In genomic region chr14:50001146-50001998, GRCh38 we compare ENCODE assay signal across 8 cellular contexts.
DNase-seq lines count a peak whose midpoint lies in the region; ATAC-seq and TF ChIP-seq lines count a peak whose summit lies in the region.

No MANE protein-coding gene starts in this region.

- H3K4me3 ChIP-seq in AG04449 (ENCODE audit: low read depth, low read length) (peak overlapping the region; percentile 18), mesodermal cell (ENCODE audit: extremely low read depth, insufficient read depth, low read length, poor library complexity, severe bottlenecking) (no peak overlapping the region)
- peak overlapping the region; percentile 31 for H3K4me3 ChIP-seq in Jurkat, Clone E6-1 (ENCODE audit: low read length)

- H3K9me3 ChIP-seq in mesodermal cell (ENCODE audit: control insufficient read depth, low read length), result no peaks in the 10 kb centered on the region

- peaks cover 34% of the 10 kb centered on the region for H3K27me3 Mint-ChIP-seq in WTC11 (ENCODE audit: low read depth)
- no peaks in the 10 kb centered on the region for H3K27me3 Mint-ChIP-seq in central memory CD8-positive, alpha-beta T cell

- in situ Hi-C loops in GM18951 (cut with MboI; ENCODE audit: low sequenced_read_pairs, unreplicated experiment), result no loop called here

- peaks cover 46% of the 10 kb centered on the region for H3K4me1 Mint-ChIP-seq in WTC11
- peaks cover 63% of the 10 kb centered on the region for H3K4me1 Mint-ChIP-seq in central memory CD8-positive, alpha-beta T cell

- H3K36me3 ChIP-seq in mesodermal cell (ENCODE audit: control insufficient read depth, insufficient read depth, low read length), result no peaks in the 10 kb centered on the region

- H3K27ac ChIP-seq in mesodermal cell (ENCODE audit: low read depth, low read length, severe bottlenecking), result peak overlapping the region; percentile 99

- H3K4me1 ChIP-seq in mesodermal cell (ENCODE audit: control insufficient read depth, insufficient read depth, low read length, poor library complexity, severe bottlenecking), result peaks cover 57% of the 10 kb centered on the region

- 35 to 55% methylated on average over 11 of the region's 23 CpGs for WGBS in mesodermal cell (ENCODE audit: insufficient coverage in 2 of 2), 2 experiments

- H3K4me3 Mint-ChIP-seq in WTC11, result no peak overlapping the region; the same call in 1 of the 2 replicates
- peak overlapping the region; percentile 80 for H3K4me3 Mint-ChIP-seq in central memory CD8-positive, alpha-beta T cell

- no peaks in the 10 kb centered on the region for H3K36me3 Mint-ChIP-seq in WTC11
- H3K36me3 Mint-ChIP-seq in central memory CD8-positive, alpha-beta T cell (ENCODE audit: insufficient read depth), result peaks cover 25% of the 10 kb centered on the region

- peak; percentile 36 for ATAC-seq in WTC11
- ATAC-seq in central memory CD8-positive, alpha-beta T cell (replicated peaks; ENCODE audit: extremely low read depth, poor library complexity, severe bottlenecking), result peak; percentile 38

- DNase-seq in AG04449 (ENCODE audit: low read depth, low spot score) (no peak), WTC11 (ENCODE audit: low spot score) (peak; percentile 20), NCI-H226 (no peak)
- DNase-seq in Jurkat, Clone E6-1 (ENCODE audit: low read depth, low spot score), result peak; percentile 30
- peak; percentile 58 to 66 for DNase-seq in central memory CD8-positive, alpha-beta T cell (ENCODE audit: low spot score in 2 of 2)
- DNase-seq in stimulated activated CD8-positive, alpha-beta memory T cell treated with anti-CD3 and anti-CD28 coated beads, Interleukin-7, amount 100 ng/mL, for 48 hours (ENCODE audit: extremely low read depth in 1 of 2, low read depth in 1 of 2), result peak; percentile 50 to 66

- TF ChIP-seq CTCF in AG04449 (IDR thresholded peaks at IDR 0.05; ENCODE audit: insufficient read depth, low read length, missing control alignments) (no peak), WTC11 (IDR thresholded peaks at IDR 0.05) (no peak)

- no peaks in the 10 kb centered on the region for H3K9me3 Mint-ChIP-seq in WTC11
- H3K9me3 Mint-ChIP-seq in central memory CD8-positive, alpha-beta T cell, result no peaks in the 10 kb centered on the region

- H3K27ac Mint-ChIP-seq in WTC11, result no peak overlapping the region; the same call in 1 of the 2 replicates
- peak overlapping the region; percentile 96 for H3K27ac Mint-ChIP-seq in central memory CD8-positive, alpha-beta T cell (ENCODE audit: low read depth)

- POLR2A ChIA-PET in AG04449 (lab: Yijun Ruan, JAX) (interaction anchor here (0.6 to 5.6 kb wide), 8 partner anchors 19 to 139 kb away, joined by 3 to 28 read pairs (median 6); no protein-coding TSS in a partner anchor), WTC11 (lab: Charles Lee) (no interaction called here)

- peak; percentile 60 for TF ChIP-seq POLR2A in GM18951 (IDR thresholded peaks at IDR 0.05; ENCODE audit: extremely low read depth, insufficient read depth, insufficient read length)

- CTCF ChIA-PET in AG04449 (lab: Yijun Ruan, JAX), result interaction anchor here (0.9 to 4.3 kb wide), 7 partner anchors 9 to 139 kb away, joined by 3 to 30 read pairs (median 3); no protein-coding TSS in a partner anchor
- CTCF ChIA-PET in WTC11 (lab: Charles Lee), result interaction anchor here (1.5 to 2.3 kb wide), 2 partner anchors 59 to 122 kb away, joined by 4 to 8 read pairs; no protein-coding TSS in a partner anchor

TF ChIP-seq in WTC11, 78 proteins besides CTCF, POLR2A, EP300 and RAD21:
- TF ChIP-seq RORB (CRISPR knock-in tag; IDR thresholded peaks at IDR 0.05), result no peak
- no peak for TF ChIP-seq MLX (CRISPR knock-in tag; IDR thresholded peaks at IDR 0.05)
- TF ChIP-seq ZSCAN18 (CRISPR knock-in tag; IDR thresholded peaks at IDR 0.05), result no peak
- no peak for TF ChIP-seq ZNF138 (CRISPR knock-in tag; conservative IDR thresholded peaks at IDR 0.05)
- no peak for TF ChIP-seq NR1H2 (CRISPR knock-in tag; IDR thresholded peaks at IDR 0.05)
- TF ChIP-seq ATF2 (CRISPR knock-in tag; IDR thresholded peaks at IDR 0.05; ENCODE audit: borderline replicate concordance, low read depth), result no peak
- TF ChIP-seq NR2C2 (CRISPR knock-in tag; IDR thresholded peaks at IDR 0.05), result no peak
- no peak for TF ChIP-seq FOXK1 (CRISPR knock-in tag; IDR thresholded peaks at IDR 0.05)
- TF ChIP-seq AR (CRISPR knock-in tag; IDR thresholded peaks at IDR 0.05), result no peak

Comparison
In these comparisons a context has a peak if more than half of its experiments do, and no peak if none do; other contexts are left out.
1. DNase-seq: peak in Jurkat, Clone E6-1 (single experiment), WTC11 (single experiment), central memory CD8-positive, alpha-beta T cell (2 of 2) and stimulated activated CD8-positive, alpha-beta memory T cell treated with anti-CD3 and anti-CD28 coated beads, Interleukin-7, amount 100 ng/mL, for 48 hours (2 of 2); none in AG04449 (single experiment) and NCI-H226 (single experiment).